1 cellular context compared by ENCODE assay signal in the genomic region with DNA sequence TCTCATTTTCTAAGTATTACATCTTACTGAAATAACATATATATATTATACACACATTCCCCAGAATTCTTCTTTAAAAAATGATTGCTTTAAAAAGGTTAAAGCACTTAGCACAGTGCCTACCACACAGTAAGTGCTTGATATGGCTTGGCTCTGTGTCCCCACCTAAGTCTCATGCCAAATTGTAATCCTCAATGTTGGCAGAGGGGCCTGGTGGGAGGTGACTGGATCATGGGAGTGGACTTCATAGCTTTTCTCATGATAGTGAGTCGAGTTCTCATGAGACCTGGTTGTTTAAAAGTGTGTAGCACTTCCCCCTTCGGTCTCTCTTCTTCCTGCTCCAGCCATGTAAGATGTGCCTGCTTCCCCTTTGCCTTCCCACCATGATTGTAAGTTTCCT.
TF ChIP-seq lines count a peak whose summit lies in the region.

No MANE protein-coding gene starts in this region.

TF ChIP-seq in IMR-90, 13 proteins besides CTCF, POLR2A, EP300 and RAD21:
- TF ChIP-seq CHD1 (IDR thresholded peaks at IDR 0.05; ENCODE audit: low read depth, low read length), result no peak
- TF ChIP-seq SMC3 (IDR thresholded peaks at IDR 0.05; ENCODE audit: low read depth, low read length), result no peak
- no peak for TF ChIP-seq CEBPB (IDR thresholded peaks at IDR 0.05; ENCODE audit: low read depth, low read length)
- no peak for TF ChIP-seq RCOR1 (IDR thresholded peaks at IDR 0.05; ENCODE audit: insufficient replicate concordance, low read length)
- TF ChIP-seq BHLHE40 (IDR thresholded peaks at IDR 0.05; ENCODE audit: low read depth, low read length), result no peak
- TF ChIP-seq, protein P1, sequence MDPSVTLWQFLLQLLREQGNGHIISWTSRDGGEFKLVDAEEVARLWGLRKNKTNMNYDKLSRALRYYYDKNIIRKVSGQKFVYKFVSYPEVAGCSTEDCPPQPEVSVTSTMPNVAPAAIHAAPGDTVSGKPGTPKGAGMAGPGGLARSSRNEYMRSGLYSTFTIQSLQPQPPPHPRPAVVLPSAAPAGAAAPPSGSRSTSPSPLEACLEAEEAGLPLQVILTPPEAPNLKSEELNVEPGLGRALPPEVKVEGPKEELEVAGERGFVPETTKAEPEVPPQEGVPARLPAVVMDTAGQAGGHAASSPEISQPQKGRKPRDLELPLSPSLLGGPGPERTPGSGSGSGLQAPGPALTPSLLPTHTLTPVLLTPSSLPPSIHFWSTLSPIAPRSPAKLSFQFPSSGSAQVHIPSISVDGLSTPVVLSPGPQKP (IDR thresholded peaks at IDR 0.05; ENCODE audit: borderline replicate concordance, low read depth, low read length), result no peak
- TF ChIP-seq MAZ (IDR thresholded peaks at IDR 0.05; ENCODE audit: borderline replicate concordance, low read depth, low read length), result no peak
- no peak for TF ChIP-seq NFE2L2 (IDR thresholded peaks at IDR 0.05; ENCODE audit: low read depth, low read length)
- TF ChIP-seq, protein P2, sequence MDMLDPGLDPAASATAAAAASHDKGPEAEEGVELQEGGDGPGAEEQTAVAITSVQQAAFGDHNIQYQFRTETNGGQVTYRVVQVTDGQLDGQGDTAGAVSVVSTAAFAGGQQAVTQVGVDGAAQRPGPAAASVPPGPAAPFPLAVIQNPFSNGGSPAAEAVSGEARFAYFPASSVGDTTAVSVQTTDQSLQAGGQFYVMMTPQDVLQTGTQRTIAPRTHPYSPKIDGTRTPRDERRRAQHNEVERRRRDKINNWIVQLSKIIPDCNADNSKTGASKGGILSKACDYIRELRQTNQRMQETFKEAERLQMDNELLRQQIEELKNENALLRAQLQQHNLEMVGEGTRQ (IDR thresholded peaks at IDR 0.05; ENCODE audit: low read depth, low read length), result no peak
- no peak for TF ChIP-seq FOS (IDR thresholded peaks at IDR 0.05; ENCODE audit: low read depth, low read length)
- TF ChIP-seq MXI1 (IDR thresholded peaks at IDR 0.05; ENCODE audit: borderline replicate concordance, low read depth, low read length), result no peak
- TF ChIP-seq RFX5 (IDR thresholded peaks at IDR 0.05; ENCODE audit: low read depth, low read length), result no peak
- no peak for TF ChIP-seq MAFK (IDR thresholded peaks at IDR 0.05; ENCODE audit: low read depth, low read length)
